ENCODE assay signal across 17 cellular contexts in the genomic region with DNA sequence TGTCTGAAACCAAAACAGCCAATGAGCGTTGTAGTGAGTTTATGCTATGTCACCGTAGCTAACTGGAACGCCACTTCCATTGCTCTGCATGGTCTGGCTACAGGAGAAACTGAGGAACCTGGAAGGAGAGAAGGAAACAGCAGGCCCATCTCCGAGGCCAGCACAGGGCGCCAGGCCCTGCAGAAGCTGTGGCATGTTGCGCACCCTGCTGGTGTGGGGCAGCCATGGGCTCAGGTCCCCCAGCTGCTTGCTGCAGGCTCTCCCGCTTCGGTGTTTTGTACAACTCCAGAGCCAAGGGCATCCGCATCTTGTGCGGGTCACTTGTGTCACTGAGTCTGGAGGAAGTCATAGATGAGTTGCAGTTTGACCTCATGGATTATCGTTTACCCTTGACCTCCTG.
DNase-seq lines count a peak whose midpoint lies in the region; ATAC-seq and TF ChIP-seq lines count a peak whose summit lies in the region.
"Had no signal": no experiment of that assay in that cellular context is flagged by ENCODE, and none has a peak within 500 bp of the region (broad histone marks: within the 10 kb centered on the region; RNA-seq: fewer than 3 reads in every experiment).

No MANE protein-coding gene starts in this region.

- H3K4me1 ChIP-seq in IMR-90 (ENCODE audit: control insufficient read depth, insufficient read depth, low read length), result peaks cover 17% of the 10 kb centered on the region
- no peaks in the 10 kb centered on the region for H3K4me1 ChIP-seq in left lung

- peak overlapping the region; percentile 59 for H2BK5ac ChIP-seq in IMR-90 (ENCODE audit: low read depth, low read length, poor library complexity, severe bottlenecking)

- H3K27me3 ChIP-seq in IMR-90 (ENCODE audit: control insufficient read depth, insufficient read depth, low read length) (no peaks in the 10 kb centered on the region), left lung (no peaks in the 10 kb centered on the region)

- H3K4me2 ChIP-seq in IMR-90 (ENCODE audit: low read depth, low read length), result no peak overlapping the region

- H3K4me1 Mint-ChIP-seq in activated CD4-positive, alpha-beta T cell treated with anti-CD3 and anti-CD28 coated beads for 36 hours, result peaks cover 67% of the 10 kb centered on the region
- H3K4me1 Mint-ChIP-seq in activated T-helper 17 cell treated with anti-CD3 and anti-CD28 coated beads, Interleukin-2, amount 50 U/mL, for 72 hours, result peaks cover 69% of the 10 kb centered on the region
- peaks cover 14% of the 10 kb centered on the region for H3K4me1 Mint-ChIP-seq in osteocyte (ENCODE audit: unreplicated experiment)
- H3K4me1 Mint-ChIP-seq: naive B cell had no signal

- BruUV-seq in IMR-90 (replicated peaks; lab: Mats Ljungman, UMichigan), result no TSS peak

- POLR2A ChIA-PET in activated CD4-positive, alpha-beta T cell treated with anti-CD3 and anti-CD28 coated beads for 36 hours (lab: Charles Lee), result interaction anchor here (0.6 kb wide), 1 partner anchor 12 kb away, joined by 3 read pairs; no protein-coding TSS in a partner anchor
- POLR2A ChIA-PET in IMR-90 (lab: Charles Lee; ENCODE audit: unreplicated experiment), result no interaction called here

- peak overlapping the region; percentile 7 for H3K27ac Mint-ChIP-seq in activated CD4-positive, alpha-beta T cell treated with anti-CD3 and anti-CD28 coated beads for 36 hours
- peak overlapping the region; percentile 34 for H3K27ac Mint-ChIP-seq in activated T-helper 17 cell treated with anti-CD3 and anti-CD28 coated beads, Interleukin-2, amount 50 U/mL, for 72 hours
- no peak overlapping the region for H3K27ac Mint-ChIP-seq in osteocyte (ENCODE audit: unreplicated experiment)
- H3K27ac Mint-ChIP-seq: type B pancreatic cell had no signal

- H3K56ac ChIP-seq in IMR-90 (ENCODE audit: extremely low read depth, insufficient read depth, low read length), result no peak overlapping the region

- no peak for DNase-seq in activated CD4-positive, alpha-beta T cell treated with anti-CD3 and anti-CD28 coated beads for 36 hours
- DNase-seq in activated CD4-positive, alpha-beta T cell treated with anti-CD3 and anti-CD28 coated beads for 1 hour, result no peak
- DNase-seq in IMR-90, result no peak
- no peak for DNase-seq in osteocyte (ENCODE audit: extremely low spot score, unreplicated experiment)
- DNase-seq in NCI-H69 (lab: John Stamatoyannopoulos, UW), result no peak
- no peak for DNase-seq in left lung
- DNase-seq in retina, result no peak
- DNase-seq: activated CD4-positive, CD25-positive, alpha-beta regulatory T cell treated with anti-CD3 and anti-CD28 coated beads, Interleukin-2, amount 50 U/mL, for 72 hours; activated gamma-delta T cell; cortex of kidney; naive B cell; NCI-H1048; NCI-H2171 treated with DMSO at 0.1 percent for 48 hours; NCI-H774; stimulated activated naive CD4-positive, alpha-beta T cell had no signal

- peaks cover 49 to 100% of the 10 kb centered on the region in 2 experiments for H3K79me1 ChIP-seq in IMR-90 (ENCODE audit: low read depth in 1 of 2, low read length in 2 of 2)

- H3K23ac ChIP-seq in IMR-90 (ENCODE audit: low read depth, low read length), result no peak overlapping the region

- no peak for TF ChIP-seq RAD21 in IMR-90 (IDR thresholded peaks at IDR 0.05; ENCODE audit: low read length)

- H3K9me3 Mint-ChIP-seq in activated CD4-positive, alpha-beta T cell treated with anti-CD3 and anti-CD28 coated beads for 36 hours (ENCODE audit: low read depth), result no peaks in the 10 kb centered on the region
- H3K9me3 Mint-ChIP-seq in activated T-helper 17 cell treated with anti-CD3 and anti-CD28 coated beads, Interleukin-2, amount 50 U/mL, for 72 hours, result no peaks in the 10 kb centered on the region
- no peaks in the 10 kb centered on the region for H3K9me3 Mint-ChIP-seq in osteocyte (ENCODE audit: unreplicated experiment)

- no peak for TF ChIP-seq POLR2A in IMR-90 (IDR thresholded peaks at IDR 0.05; ENCODE audit: low read depth, low read length)

- no peaks in the 10 kb centered on the region for H3K9me3 ChIP-seq in IMR-90 (ENCODE audit: control insufficient read depth, insufficient read depth, low read length)
- no peaks in the 10 kb centered on the region for H3K9me3 ChIP-seq in left lung

- intact Hi-C loops in activated CD4-positive, alpha-beta T cell treated with anti-CD3 and anti-CD28 coated beads for 36 hours (cut with DNase I, micrococcal nuclease), result loop anchor here in 1 of 2 experiments (10.0 kb wide), 1 partner anchor 574 kb away; no protein-coding TSS in a partner anchor
- intact Hi-C loops in IMR-90 (cut with micrococcal nuclease), result no loop called here
- intact Hi-C loops in left lung (cut with DNase I), result no loop called here

- peak overlapping the region in 1 of 2 experiments; percentile 31; a peak in 2 of 4 replicates for H4K8ac ChIP-seq in IMR-90 (ENCODE audit: low read depth in 2 of 2, low read length in 2 of 2)

- no peak overlapping the region; the same call in 1 of the 2 replicates for H3K18ac ChIP-seq in IMR-90 (ENCODE audit: low read depth, low read length)

- CTCF ChIA-PET in activated CD4-positive, alpha-beta T cell treated with anti-CD3 and anti-CD28 coated beads for 36 hours (lab: Charles Lee), result interaction anchor here (0.8 to 1.5 kb wide), 4 partner anchors 24 to 205 kb away, joined by 3 to 5 read pairs (median 4); no protein-coding TSS in a partner anchor
- CTCF ChIA-PET in IMR-90 (lab: Yijun Ruan, JAX), result interaction anchor here (1.4 kb wide), 1 partner anchor 46 kb away, joined by 6 read pairs; no protein-coding TSS in a partner anchor

- H4K91ac ChIP-seq in IMR-90 (ENCODE audit: insufficient read depth, low read depth, low read length), result no peak overlapping the region; the same call in 1 of the 2 replicates

- H3K4me3 ChIP-seq in IMR-90 (ENCODE audit: insufficient read depth, low read depth, low read length) (no peak overlapping the region), left lung (no peak overlapping the region)

- H2BK120ac ChIP-seq in IMR-90 (ENCODE audit: low read depth, low read length), result no peak overlapping the region

- H3K9me1 ChIP-seq in IMR-90 (ENCODE audit: insufficient read depth, low read length), result peaks cover 47% of the 10 kb centered on the region

- peaks cover 20% of the 10 kb centered on the region for H3K36me3 Mint-ChIP-seq in activated CD4-positive, alpha-beta T cell treated with anti-CD3 and anti-CD28 coated beads for 36 hours (ENCODE audit: low read depth)
- peaks cover 24% of the 10 kb centered on the region for H3K36me3 Mint-ChIP-seq in activated T-helper 17 cell treated with anti-CD3 and anti-CD28 coated beads, Interleukin-2, amount 50 U/mL, for 72 hours (ENCODE audit: low read depth)
- H3K36me3 Mint-ChIP-seq in osteocyte (ENCODE audit: unreplicated experiment), result peaks cover 47% of the 10 kb centered on the region
- H3K36me3 Mint-ChIP-seq: naive B cell had no signal

- no peak for ATAC-seq in activated CD4-positive, alpha-beta T cell treated with anti-CD3 and anti-CD28 coated beads for 36 hours
- no peak for ATAC-seq in IMR-90 (ENCODE audit: low read depth)
- no peak for ATAC-seq in activated T-helper 17 cell treated with anti-CD3 and anti-CD28 coated beads, Interleukin-2, amount 50 U/mL, for 72 hours (replicated peaks)
- ATAC-seq in left lung, result no peak

- in situ Hi-C loops in IMR-90 (cut with MboI; ENCODE audit: low sequenced_read_pairs), result no loop called here

- 0 out of 2 replicates have a peak overlapping the region, but pooled peaks have one; percentile 23 for H2BK20ac ChIP-seq in IMR-90 (ENCODE audit: low read depth, low read length)

- H3K36me3 ChIP-seq in IMR-90 (ENCODE audit: control insufficient read depth, insufficient read depth, low read length) (peaks cover 71% of the 10 kb centered on the region), left lung (peaks cover 0 to 26% of the 10 kb centered on the region in 2 donors)

- H2AK9ac ChIP-seq in IMR-90 (replicated peaks; ENCODE audit: low read depth, low read length, poor library complexity), result no peak overlapping the region

- no peaks in the 10 kb centered on the region for H3K27me3 Mint-ChIP-seq in activated CD4-positive, alpha-beta T cell treated with anti-CD3 and anti-CD28 coated beads for 36 hours
- no peaks in the 10 kb centered on the region for H3K27me3 Mint-ChIP-seq in activated T-helper 17 cell treated with anti-CD3 and anti-CD28 coated beads, Interleukin-2, amount 50 U/mL, for 72 hours
- H3K27me3 Mint-ChIP-seq in osteocyte (ENCODE audit: unreplicated experiment), result no peaks in the 10 kb centered on the region
- H3K27me3 Mint-ChIP-seq: type B pancreatic cell had no signal

- dilution Hi-C loops in IMR-90 (cut with HindIII; ENCODE audit: low sequenced_read_pairs, unreplicated experiment), result no loop called here

- no peak overlapping the region for H4K5ac ChIP-seq in IMR-90 (ENCODE audit: low read depth, low read length)

- peak overlapping the region; percentile 20; the same call in 1 of the 2 replicates for H2AK5ac ChIP-seq in IMR-90 (ENCODE audit: low read depth, low read length)

- H3K27ac ChIP-seq in IMR-90 (ENCODE audit: insufficient read depth, low read length), result no peak overlapping the region
- no peak overlapping the region for H3K27ac ChIP-seq in left lung

- TF ChIP-seq CTCF in IMR-90 (conservative IDR thresholded peaks at IDR 0.05; ENCODE audit: low read depth, low read length) (no peak), osteocyte (IDR thresholded peaks at IDR 0.05) (peak; percentile 7), left lung (IDR thresholded peaks at IDR 0.05) (no peak)

- no peak overlapping the region for H2BK15ac ChIP-seq in IMR-90 (ENCODE audit: low read depth, low read length)

- WGBS in IMR-90 (ENCODE audit: extremely low coverage in 2 of 2, insufficient read length in 1 of 2), 2 experiments, result 77% methylated on average over 6 of the region's 11 CpGs; no CpG with 5 or more reads in 1 of the 2 experiments

- no peak overlapping the region for H2AFZ ChIP-seq in IMR-90 (replicated peaks; ENCODE audit: low read length, poor library complexity)

- H3K4me3 Mint-ChIP-seq in activated CD4-positive, alpha-beta T cell treated with anti-CD3 and anti-CD28 coated beads for 36 hours, result no peak overlapping the region
- peak overlapping the region; percentile 26 for H3K4me3 Mint-ChIP-seq in activated T-helper 17 cell treated with anti-CD3 and anti-CD28 coated beads, Interleukin-2, amount 50 U/mL, for 72 hours
- H3K4me3 Mint-ChIP-seq in osteocyte (ENCODE audit: unreplicated experiment), result no peak overlapping the region
- H3K4me3 Mint-ChIP-seq: naive B cell, type B pancreatic cell had no signal

- no peaks in the 10 kb centered on the region for H4K20me1 ChIP-seq in IMR-90 (ENCODE audit: insufficient read depth, low read length)

- H3K9ac ChIP-seq in IMR-90 (ENCODE audit: low read depth, low read length), result no peak overlapping the region

- peak overlapping the region; percentile 30; the same call in 1 of the 2 replicates for H3K4ac ChIP-seq in IMR-90 (ENCODE audit: low read depth, low read length)

- no peak overlapping the region for H3K14ac ChIP-seq in IMR-90 (replicated peaks; ENCODE audit: low read depth, low read length)

TF ChIP-seq in IMR-90, 13 proteins besides CTCF, POLR2A, EP300 and RAD21 (continues in another document):
- TF ChIP-seq MXI1 (IDR thresholded peaks at IDR 0.05; ENCODE audit: borderline replicate concordance, low read depth, low read length), result no peak
